Comparison of ENCODE assay signal across 1 cellular context in genomic region chr14:95346266-95346665, GRCh38.
TF ChIP-seq lines count a peak whose summit lies in the region.

No MANE protein-coding gene starts in this region.

TF ChIP-seq in GM23338, 12 proteins besides CTCF, POLR2A, EP300 and RAD21:
- no peak for TF ChIP-seq ZNF462 (CRISPR knock-in tag; IDR thresholded peaks at IDR 0.05)
- no peak for TF ChIP-seq ZNF331 (CRISPR knock-in tag; IDR thresholded peaks at IDR 0.05; ENCODE audit: low read depth)
- TF ChIP-seq ETS1 (IDR thresholded peaks at IDR 0.05), result no peak
- TF ChIP-seq EZH2 (IDR thresholded peaks at IDR 0.05; ENCODE audit: low read depth, unreplicated experiment), result no peak
- no peak for TF ChIP-seq POLR2AphosphoS5 (IDR thresholded peaks at IDR 0.05; ENCODE audit: low read depth)
- TF ChIP-seq NANOG (IDR thresholded peaks at IDR 0.05; ENCODE audit: borderline replicate concordance), result no peak
- TF ChIP-seq EZH2phosphoT487 (IDR thresholded peaks at IDR 0.05; ENCODE audit: unreplicated experiment), result no peak
- no peak for TF ChIP-seq ZNF114 (CRISPR knock-in tag; IDR thresholded peaks at IDR 0.05)
